Comparison of ENCODE assay signal across 22 cellular contexts in the genomic region with DNA sequence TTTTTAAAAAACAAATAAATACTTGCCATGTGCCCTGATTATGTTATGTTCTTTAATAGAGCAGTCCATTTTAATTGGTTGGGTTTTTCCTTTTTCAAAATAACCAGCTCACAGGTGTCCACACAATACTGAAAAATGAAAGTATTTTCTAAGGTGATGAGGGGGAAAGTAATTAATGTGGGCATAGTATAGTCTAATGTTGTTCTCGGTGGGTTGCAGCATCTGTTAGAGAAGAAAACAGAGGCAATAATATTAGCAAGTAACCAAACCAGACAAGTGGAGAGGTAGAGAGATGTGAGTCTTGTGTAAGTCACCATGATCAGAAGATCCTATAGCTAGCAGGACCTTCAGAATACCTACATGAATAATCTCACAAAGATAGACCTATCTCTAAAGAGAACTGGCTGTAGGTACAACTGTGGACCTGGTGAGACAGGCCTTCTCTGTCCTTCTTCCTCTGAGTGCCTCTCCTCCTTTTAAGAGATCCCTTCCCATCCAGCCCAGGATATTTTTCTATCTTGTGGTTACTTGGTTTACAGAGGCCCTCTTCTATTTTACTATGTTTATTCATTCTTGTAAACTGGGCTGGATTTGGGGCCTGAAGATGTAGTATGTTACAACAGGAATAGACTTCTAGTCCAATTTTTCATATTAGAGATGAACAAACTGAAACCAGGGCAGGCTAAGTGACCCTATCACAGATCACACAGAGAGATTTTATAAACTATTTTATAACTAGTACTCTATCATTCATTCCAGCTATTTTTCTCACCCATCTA.
DNase-seq lines count a peak whose midpoint lies in the region; ATAC-seq and FAIRE-seq lines count a peak whose summit lies in the region.
"Had no signal": no experiment of that assay in that cellular context is flagged by ENCODE, and none has a peak within 500 bp of the region (broad histone marks: within the 10 kb centered on the region; RNA-seq: fewer than 3 reads in every experiment).

No MANE protein-coding gene starts in this region.

- peak; percentile 53 for ATAC-seq in HG03354 (IDR thresholded peaks at IDR 0.05; ENCODE audit: poor library complexity, severe bottlenecking, unreplicated experiment)
- ATAC-seq: CD8-positive, alpha-beta T cell; Panc1 had no signal

- peak; percentile 23 for FAIRE-seq in GM19239 (lab: Jason Lieb, UNC)
- FAIRE-seq: G401.6, GM12891, H1, HTR-8/SVneo had no signal

- DNase-seq in GM19239 (ENCODE audit: insufficient read length, low spot score) (no peak), fibroblast of peridontal ligament (ENCODE audit: extremely low read depth) (peak; percentile 47), RPMI8226 (no peak), hippocampal formation (lab: John Stamatoyannopoulos, UW) (no peak), AG20443 (ENCODE audit: low spot score) (no peak), midbrain (lab: John Stamatoyannopoulos, UW) (no peak)
- DNase-seq: Caco-2; CD8-positive, alpha-beta T cell; HCEC 1CT; KG1; NCI-H1048; NCI-H1417; NCI-H1694; NCI-H2029 treated with DMSO at 0.1 percent for 48 hours; NCI-H526 treated with DMSO at 0.1 percent for 48 hours; SHP77 treated with DMSO at 0.1 percent for 48 hours had no signal
